ENCODE assay signal across 20 cellular contexts in genomic region chr22:49425356-49425755, GRCh38.
DNase-seq lines count a peak whose midpoint lies in the region; TF ChIP-seq lines count a peak whose summit lies in the region.
"Had no signal": no experiment of that assay in that cellular context is flagged by ENCODE, and none has a peak within 500 bp of the region (broad histone marks: within the 10 kb centered on the region; RNA-seq: fewer than 3 reads in every experiment).

No MANE protein-coding gene starts in this region.

- H4K20me1 ChIP-seq in BLaER1 (no peaks in the 10 kb centered on the region), hepatocyte (ENCODE audit: insufficient read depth, poor library complexity, severe bottlenecking) (no peaks in the 10 kb centered on the region)

- WGBS in hepatocyte (ENCODE audit: low lambda C conversion rate, missing lambda C conversion rate) = 61% methylated on average over 14 of the region's 14 CpGs

- H3K27me3 ChIP-seq in BLaER1 (no peaks in the 10 kb centered on the region), hepatocyte (peaks cover 11% of the 10 kb centered on the region)

- H3K27ac ChIP-seq in BLaER1 (no peak overlapping the region), hepatocyte (no peak overlapping the region)
- H3K27ac ChIP-seq: A549, GM23248 had no signal

- TF ChIP-seq CTCF in GM20000 (IDR thresholded peaks at IDR 0.05; ENCODE audit: extremely low read depth, missing control alignments) (no peak), hepatocyte (IDR thresholded peaks at IDR 0.05; ENCODE audit: poor library complexity) (no peak)

- H3K9me3 ChIP-seq in BLaER1 = peaks cover 8% of the 10 kb centered on the region; the same call in 1 of the 2 replicates
- no peaks in the 10 kb centered on the region for H3K9me3 ChIP-seq in hepatocyte (ENCODE audit: low read depth)
- H3K9me3 ChIP-seq: A549 had no signal

- H3K4me1 ChIP-seq in BLaER1 (peaks cover 42% of the 10 kb centered on the region), hepatocyte (ENCODE audit: insufficient read depth) (no peaks in the 10 kb centered on the region)
- H3K4me1 ChIP-seq: A549 had no signal

- no peak overlapping the region for H2AFZ ChIP-seq in hepatocyte
- H2AFZ ChIP-seq: GM23248 had no signal

- H3K9me2 ChIP-seq in hepatocyte (replicated peaks; ENCODE audit: insufficient read depth) = no peaks in the 10 kb centered on the region

- DNase-seq in Daoy (ENCODE audit: low read depth) (peak; percentile 46), NCI-H345 treated with DMSO at 0.1 percent for 48 hours (lab: John Stamatoyannopoulos, UW; ENCODE audit: unreplicated experiment) (peak; percentile 29), mesenteric fat pad (ENCODE audit: low spot score) (peak; percentile 68), kidney tubule cell (ENCODE audit: low spot score) (no peak), RKO (ENCODE audit: low spot score) (no peak), GM20000 (ENCODE audit: low spot score) (no peak), hepatocyte (ENCODE audit: low spot score) (no peak)
- DNase-seq: CD4-positive, CD25-positive, alpha-beta regulatory T cell; GM23248; KBM-7; NCI-H1092; NCI-H1436; NCI-H187 treated with DMSO at 0.1 percent for 48 hours; NCI-H2227 treated with DMSO at 0.1 percent for 48 hours; NCI-H526 treated with DMSO at 0.1 percent for 48 hours; OCI-M1; Right ventricle myocardium superior had no signal

- no peak overlapping the region for H3K4me3 ChIP-seq in BLaER1
- no peak overlapping the region for H3K4me3 ChIP-seq in hepatocyte
- H3K4me3 ChIP-seq: A549, GM12878, GM23248 had no signal

- H3K4me2 ChIP-seq in BLaER1 = peak overlapping the region; percentile 67
- H3K4me2 ChIP-seq in hepatocyte = no peak overlapping the region
- H3K4me2 ChIP-seq: A549 had no signal

- H3K9ac ChIP-seq in BLaER1 = no peak overlapping the region
- H3K9ac ChIP-seq: GM23248 had no signal

- H3K79me2 ChIP-seq in hepatocyte = no peaks in the 10 kb centered on the region

- no peaks in the 10 kb centered on the region for H3K36me3 ChIP-seq in BLaER1
- no peaks in the 10 kb centered on the region for H3K36me3 ChIP-seq in hepatocyte (replicated peaks; ENCODE audit: insufficient read depth, low read depth)

Comparison
In these comparisons a context has a peak if more than half of its experiments do, and no peak if none do; other contexts are left out.
1. DNase-seq: peak in Daoy (single experiment), NCI-H345 treated with DMSO at 0.1 percent for 48 hours (single experiment) and mesenteric fat pad (single experiment); none in kidney tubule cell (single experiment), RKO (single experiment), GM20000 (single experiment) and hepatocyte (single experiment).